Comparison of ENCODE assay signal across 23 cellular contexts in genomic region chr1:46819335-46819734, GRCh38. TPM values are rescaled to one million over a fixed set of nuclear protein-coding genes. Genes with fewer than 3 reads are reported as not detected.
DNase-seq lines count a peak whose midpoint lies in the region; ATAC-seq and TF ChIP-seq lines count a peak whose summit lies in the region.
"Had no signal": no experiment of that assay in that cellular context is flagged by ENCODE, and none has a peak within 500 bp of the region (broad histone marks: within the 10 kb centered on the region; RNA-seq: fewer than 3 reads in every experiment).

No MANE protein-coding gene starts in this region.

- 71% methylated on average over 1 of the region's 1 CpG for WGBS in esophagus muscularis mucosa
- WGBS in lung, 2 donors: 88 to 95% methylated on average over 1 of the region's 1 CpG
- WGBS in upper lobe of left lung, 2 donors: 82 to 89% methylated on average over 1 of the region's 1 CpG

- TF ChIP-seq POLR2A in esophagus muscularis mucosa (IDR thresholded peaks at IDR 0.05; ENCODE audit: low read depth) (no peak), upper lobe of left lung (IDR thresholded peaks at IDR 0.05) (no peak)

- H3K4me1 ChIP-seq in esophagus muscularis mucosa (peaks cover 0 to 12% (median 0%) of the 10 kb centered on the region in 4 donors), lung (ENCODE audit: control insufficient read depth in 2 of 2, insufficient read depth in 2 of 2, low read length in 2 of 2) (peaks cover 0 to 8% of the 10 kb centered on the region in 2 donors), upper lobe of left lung (peaks cover 0 to 16% (median 12%) of the 10 kb centered on the region in 4 donors)
- H3K4me1 ChIP-seq: A549, BE2C, Caco-2, HAP-1 had no signal

- H3K4me3 ChIP-seq in esophagus muscularis mucosa: no peak overlapping the region
- H3K4me3 ChIP-seq in lung: no peak overlapping the region
- no peak overlapping the region for H3K4me3 ChIP-seq in upper lobe of left lung
- H3K4me3 ChIP-seq: A549; BLaER1 treated with 17β-estradiol and CSF1 and Interleukin-3, amounts not matched to agents 10 nM and 100 nM; HAP-1 had no signal

- peaks cover 0 to 53% (median 10%) of the 10 kb centered on the region in 4 donors for H3K36me3 ChIP-seq in esophagus muscularis mucosa
- peaks cover 0 to 7% of the 10 kb centered on the region in 2 donors for H3K36me3 ChIP-seq in lung (ENCODE audit: control insufficient read depth in 2 of 2, insufficient read depth in 2 of 2, low read length in 2 of 2)
- peaks cover 5 to 54% (median 43%) of the 10 kb centered on the region in 4 donors for H3K36me3 ChIP-seq in upper lobe of left lung
- H3K36me3 ChIP-seq: BE2C; BLaER1 treated with 17β-estradiol and CSF1 and Interleukin-3, amounts not matched to agents 10 nM and 100 nM; HAP-1 had no signal

- no peaks in the 10 kb centered on the region for H3K4me1 Mint-ChIP-seq in osteocyte (ENCODE audit: unreplicated experiment)
- H3K4me1 Mint-ChIP-seq: CD14-positive monocyte; CD4-positive, alpha-beta memory T cell had no signal

- H3K36me3 Mint-ChIP-seq in osteocyte (ENCODE audit: unreplicated experiment): no peaks in the 10 kb centered on the region
- H3K36me3 Mint-ChIP-seq: CD14-positive monocyte; CD4-positive, alpha-beta memory T cell had no signal

- H3K4me3 Mint-ChIP-seq in osteocyte (ENCODE audit: unreplicated experiment): no peak overlapping the region
- H3K4me3 Mint-ChIP-seq: CD14-positive monocyte; CD4-positive, alpha-beta memory T cell; HFFc6 had no signal

- H3K27me3 Mint-ChIP-seq in osteocyte (ENCODE audit: unreplicated experiment): no peaks in the 10 kb centered on the region

- TF ChIP-seq CTCF in esophagus muscularis mucosa (IDR thresholded peaks at IDR 0.05) (no peak), lung (IDR thresholded peaks at IDR 0.05; ENCODE audit: control extremely low read depth, extremely low read depth) (no peak), osteocyte (IDR thresholded peaks at IDR 0.05) (no peak), upper lobe of left lung (IDR thresholded peaks at IDR 0.05) (no peak)

- H3K27me3 ChIP-seq in esophagus muscularis mucosa (no peaks in the 10 kb centered on the region), lung (ENCODE audit: control insufficient read depth, insufficient read depth) (no peaks in the 10 kb centered on the region), upper lobe of left lung (no peaks in the 10 kb centered on the region)
- H3K27me3 ChIP-seq: BE2C; BLaER1 treated with 17β-estradiol and CSF1 and Interleukin-3, amounts not matched to agents 10 nM and 100 nM had no signal

- no peak overlapping the region for H3K27ac Mint-ChIP-seq in osteocyte (ENCODE audit: unreplicated experiment)
- H3K27ac Mint-ChIP-seq: CD4-positive, alpha-beta memory T cell; HFFc6 had no signal

- no peak overlapping the region for H3K27ac ChIP-seq in esophagus muscularis mucosa (replicated peaks in 1 of 4)
- no peak overlapping the region for H3K27ac ChIP-seq in lung (ENCODE audit: low read depth in 1 of 2, low read length in 1 of 2)
- H3K27ac ChIP-seq in upper lobe of left lung: peak overlapping the region in 1 of 4 donors; percentile 62
- H3K27ac ChIP-seq: A549; BLaER1 treated with 17β-estradiol and CSF1 and Interleukin-3, amounts not matched to agents 10 nM and 100 nM had no signal

- DNase-seq in D341Med (ENCODE audit: low spot score): peak; percentile 1
- peak; percentile 78 for DNase-seq in esophagus muscularis mucosa (ENCODE audit: extremely low spot score)
- DNase-seq in lung (ENCODE audit: low spot score): peak; percentile 26
- DNase-seq in osteocyte (ENCODE audit: extremely low spot score, unreplicated experiment): peak; percentile 62
- no peak for DNase-seq in upper lobe of left lung
- DNase-seq in NCI-H1930 (lab: John Stamatoyannopoulos, UW): no peak
- no peak for DNase-seq in COLO829 (ENCODE audit: low spot score)
- DNase-seq: 8988T; ACHN; AML-193; BE2C; Caco-2; CD4-positive, alpha-beta memory T cell; DMS 273 treated with DMSO at 0.1 percent for 48 hours; DMS79; EL; GDM1; GOT3; HFFc6 had no signal

- intact Hi-C loops in esophagus muscularis mucosa (cut with DNase I): no loop called here

- TF ChIP-seq EP300 in esophagus muscularis mucosa (IDR thresholded peaks at IDR 0.05) (no peak), upper lobe of left lung (IDR thresholded peaks at IDR 0.05) (no peak)

- no peaks in the 10 kb centered on the region for H3K9me3 Mint-ChIP-seq in osteocyte (ENCODE audit: unreplicated experiment)

- ATAC-seq in lung (ENCODE audit: insufficient read depth, low FRiP score) (no peak), upper lobe of left lung (ENCODE audit: low FRiP score in 2 of 2) (no peak)
- ATAC-seq: A549 had no signal

- no peaks in the 10 kb centered on the region for H3K9me3 ChIP-seq in esophagus muscularis mucosa
- H3K9me3 ChIP-seq in lung (ENCODE audit: control insufficient read depth in 2 of 2, insufficient read depth in 1 of 2, low read length in 1 of 2): no peaks in the 10 kb centered on the region
- H3K9me3 ChIP-seq in upper lobe of left lung: no peaks in the 10 kb centered on the region
- H3K9me3 ChIP-seq: A549, BE2C, Caco-2, HAP-1 had no signal

RNA-seq across cellular contexts. Expression of gene CYP4B1, which starts 20.5 kb away (rescaled TPM):
- total RNA-seq in esophagus muscularis mucosa (100 to 1,000 TPM in 2 of 4 donors, 10 to 100 TPM in 2; 41.1 to 150 (median 113) TPM), lung (100 to 1,000 TPM in 1 of 2 donors, 10 to 100 TPM in 1; 75.7 to 164 TPM), osteocyte (not detected in 2 replicates), upper lobe of left lung (1,000 to 10,000 TPM in 1 of 6 donors, 100 to 1,000 TPM in 5; 211 to 1,043 (median 640) TPM)
- polyA plus RNA-seq in lung: 100 to 1,000 TPM; 150 to 180 TPM
- total RNA-seq: Caco-2; CD4-positive, alpha-beta memory T cell; HFFc6 had no signal
- polyA plus RNA-seq: A549, CD14-positive monocyte had no signal

Comparison
In these comparisons a context has a peak if more than half of its experiments do, and no peak if none do; other contexts are left out.
1. DNase-seq: peak in D341Med (single experiment), esophagus muscularis mucosa (single experiment), lung (single experiment) and osteocyte (single experiment); none in upper lobe of left lung (0 of 2), NCI-H1930 (0 of 2) and COLO829 (single experiment).
2. RNA of gene CYP4B1, which starts 20.5 kb away (total RNA-seq): 211 to 1,043 TPM in upper lobe of left lung, 75.7 to 164 TPM in lung and 41.1 to 150 TPM in esophagus muscularis mucosa; not detected in osteocyte; every median in the first group is over 10 times any median in the second.